ENCODE assay signal across 1 cellular context in genomic region chr11:68436162-68436888, GRCh38.
A peak's percentile ranks its signal among the peaks of the same experiment; 100 is the strongest.
TF ChIP-seq lines count a peak whose summit lies in the region.

No MANE protein-coding gene starts in this region.

TF ChIP-seq in HEK293, 187 proteins besides CTCF, POLR2A, EP300 and RAD21:
- TF ChIP-seq ZNF549 (tag by site-specific recombination; IDR thresholded peaks at IDR 0.05) (no peak), ZNF140 (tag by site-specific recombination; IDR thresholded peaks at IDR 0.05) (no peak), SALL2 (tag by site-specific recombination; IDR thresholded peaks at IDR 0.05; ENCODE audit: borderline replicate concordance) (no peak), EGR2 (tag by site-specific recombination; IDR thresholded peaks at IDR 0.05; ENCODE audit: low read depth) (peak; percentile 53), ZNF785 (tag by site-specific recombination; IDR thresholded peaks at IDR 0.05) (no peak), HOXD13 (CRISPR knock-in tag; IDR thresholded peaks at IDR 0.05; ENCODE audit: borderline replicate concordance) (no peak)
TF ChIP-seq in HEK293: peak in this region for 1.
